Comparison of ENCODE assay signal across 16 cellular contexts in genomic region chr6:108031968-108032367, GRCh38. TPM values are rescaled to one million over a fixed set of nuclear protein-coding genes. Genes with fewer than 3 reads are reported as not detected.
DNase-seq lines count a peak whose midpoint lies in the region; ATAC-seq and TF ChIP-seq lines count a peak whose summit lies in the region.
"Had no signal": no experiment of that assay in that cellular context is flagged by ENCODE, and none has a peak within 500 bp of the region (broad histone marks: within the 10 kb centered on the region; RNA-seq: fewer than 3 reads in every experiment).

No MANE protein-coding gene starts in this region.

- peak; percentile 98 for ATAC-seq in body of pancreas
- peak; percentile 58 to 72 for ATAC-seq in gastrocnemius medialis

- no peak overlapping the region for H3K4me3 ChIP-seq in BE2C (ENCODE audit: low read depth, low read length)
- no peak overlapping the region for H3K4me3 ChIP-seq in body of pancreas
- H3K4me3 ChIP-seq in gastrocnemius medialis: no peak overlapping the region

- H3K9me3 ChIP-seq in BE2C (no peaks in the 10 kb centered on the region), body of pancreas (no peaks in the 10 kb centered on the region), gastrocnemius medialis (no peaks in the 10 kb centered on the region)

- TF ChIP-seq POLR2A in body of pancreas (IDR thresholded peaks at IDR 0.05) (peak in 1 of 3 donors; percentile 17), gastrocnemius medialis (IDR thresholded peaks at IDR 0.05) (no peak)

- 53% methylated on average over 10 of the region's 10 CpGs; no CpG with 5 or more reads in 1 of the 2 donors for WGBS in body of pancreas, 2 donors

- TF ChIP-seq CTCF in BE2C (IDR thresholded peaks at IDR 0.05; ENCODE audit: low read depth, low read length) (no peak), body of pancreas (IDR thresholded peaks at IDR 0.05) (no peak), gastrocnemius medialis (IDR thresholded peaks at IDR 0.05 in 4 of 5, conservative IDR thresholded peaks at IDR 0.05 in 1 of 5) (no peak)

- H3K36me3 ChIP-seq in BE2C: no peaks in the 10 kb centered on the region
- no peaks in the 10 kb centered on the region for H3K36me3 ChIP-seq in body of pancreas (replicated peaks in 1 of 2; ENCODE audit: insufficient read depth in 1 of 2, low read depth in 2 of 2)
- no peaks in the 10 kb centered on the region for H3K36me3 ChIP-seq in gastrocnemius medialis

- peak; percentile 5 for DNase-seq in BE2C
- peak; percentile 11 to 62 for DNase-seq in NCI-H446 (lab: John Stamatoyannopoulos, UW)
- peak; percentile 84 to 94 (median 88) for DNase-seq in body of pancreas
- DNase-seq in gastrocnemius medialis: peak; percentile 18 to 55
- DNase-seq in NCI-H2171 treated with DMSO at 0.1 percent for 48 hours (lab: John Stamatoyannopoulos, UW): no peak
- no peak for DNase-seq in hippocampal formation (lab: John Stamatoyannopoulos, UW)
- no peak for DNase-seq in NCI-H510A (lab: John Stamatoyannopoulos, UW)
- DNase-seq: ACHN; C1 segment of cervical spinal cord; Calu3; CD4-positive, alpha-beta T cell; DND-41; GF-D8; HCEC 1CT; HFFc6; Karpas-422 had no signal

- no peaks in the 10 kb centered on the region for H3K27me3 ChIP-seq in BE2C
- no peaks in the 10 kb centered on the region for H3K27me3 ChIP-seq in body of pancreas
- H3K27me3 ChIP-seq in gastrocnemius medialis: no peaks in the 10 kb centered on the region

- intact Hi-C loops in body of pancreas (cut with DNase I): no loop called here
- intact Hi-C loops in gastrocnemius medialis (cut with DNase I; ENCODE audit: low total_unique reads): no loop called here

- H3K27ac ChIP-seq in body of pancreas: peak overlapping the region in 2 of 4 donors; percentile 15 to 50
- H3K27ac ChIP-seq in gastrocnemius medialis: no peak overlapping the region

- H3K4me1 ChIP-seq in BE2C (no peaks in the 10 kb centered on the region), body of pancreas (peaks cover 11% of the 10 kb centered on the region), gastrocnemius medialis (no peaks in the 10 kb centered on the region)

- in situ Hi-C loops in gastrocnemius medialis (cut with MboI; ENCODE audit: low sequenced_read_pairs in 4 of 4): no loop called here

RNA-seq across cellular contexts. Expression of gene OSTM1, which starts 42.6 kb away (rescaled TPM):
- 18.4 TPM for polyA plus RNA-seq in BE2C (2012; ENCODE audit: insufficient read depth, insufficient read length, low read depth)
- total RNA-seq in body of pancreas (10 to 100 TPM; 26.0 to 35.0 TPM), gastrocnemius medialis (10 to 100 TPM; 28.3 to 64.3 (median 40.0) TPM)

Comparison
In these comparisons a context has a peak if more than half of its experiments do, and no peak if none do; other contexts are left out.
1. DNase-seq: peak in BE2C (single experiment), NCI-H446 (2 of 2), body of pancreas (4 of 4) and gastrocnemius medialis (2 of 2); none in NCI-H2171 treated with DMSO at 0.1 percent for 48 hours (single experiment), hippocampal formation (0 of 2) and NCI-H510A (single experiment).